ENCODE assay signal across 23 cellular contexts in genomic region chr17:19372004-19372365, GRCh38. TPM values are rescaled to one million over a fixed set of nuclear protein-coding genes. Genes with fewer than 3 reads are reported as not detected.
DNase-seq lines count a peak whose midpoint lies in the region; ATAC-seq and TF ChIP-seq lines count a peak whose summit lies in the region.
"Had no signal": no experiment of that assay in that cellular context is flagged by ENCODE, and none has a peak within 500 bp of the region (broad histone marks: within the 10 kb centered on the region; RNA-seq: fewer than 3 reads in every experiment).

No MANE protein-coding gene starts in this region.

- H3K4me3 Mint-ChIP-seq in IgD-negative memory B cell = peak overlapping the region in 3 of 4 donors; percentile 25 to 77 (median 71)
- no peak overlapping the region for H3K4me3 Mint-ChIP-seq in endodermal cell
- H3K4me3 Mint-ChIP-seq in stimulated activated memory B cell treated with anti-CD40 and anti-IgM and Interleukin-4, amounts not matched to agents 10 μg/mL and 1 μg/mL and 100 μg/mL, for 72 hours = no peak overlapping the region
- H3K4me3 Mint-ChIP-seq: activated T-cell treated with anti-CD3 and anti-CD28 coated beads, Interleukin-2, amount 50 U/mL, for 24 hours had no signal

- H3K27ac Mint-ChIP-seq in IgD-negative memory B cell = no peak overlapping the region
- H3K27ac Mint-ChIP-seq in endodermal cell = peak overlapping the region; percentile 70
- peak overlapping the region; percentile 32 for H3K27ac Mint-ChIP-seq in stimulated activated memory B cell treated with anti-CD40 and anti-IgM and Interleukin-4, amounts not matched to agents 10 μg/mL and 1 μg/mL and 100 μg/mL, for 72 hours
- H3K27ac Mint-ChIP-seq: activated T-cell treated with anti-CD3 and anti-CD28 coated beads, Interleukin-2, amount 50 U/mL, for 24 hours had no signal

- no peaks in the 10 kb centered on the region for H3K9me3 Mint-ChIP-seq in IgD-negative memory B cell
- no peaks in the 10 kb centered on the region for H3K9me3 Mint-ChIP-seq in endodermal cell
- no peaks in the 10 kb centered on the region for H3K9me3 Mint-ChIP-seq in stimulated activated memory B cell treated with anti-CD40 and anti-IgM and Interleukin-4, amounts not matched to agents 10 μg/mL and 1 μg/mL and 100 μg/mL, for 72 hours
- H3K9me3 Mint-ChIP-seq: activated T-cell treated with anti-CD3 and anti-CD28 coated beads, Interleukin-2, amount 50 U/mL, for 24 hours had no signal

- H3K27me3 ChIP-seq in endodermal cell (ENCODE audit: control insufficient read depth, insufficient read depth, low read length, poor library complexity, severe bottlenecking) = no peaks in the 10 kb centered on the region
- H3K27me3 ChIP-seq: upper lobe of right lung had no signal

- no peaks in the 10 kb centered on the region for H3K9me3 ChIP-seq in endodermal cell (ENCODE audit: control insufficient read depth, low read length)
- H3K9me3 ChIP-seq: HAP-1, upper lobe of right lung had no signal

- H3K9ac ChIP-seq in endodermal cell (ENCODE audit: extremely low read depth, low read length, poor library complexity, severe bottlenecking) = no peak overlapping the region

- DNase-seq in activated CD8-positive, alpha-beta memory T cell treated with anti-CD3 and anti-CD28 coated beads, Interleukin-2, amount 50 U/mL, for 48 hours = peak; percentile 46
- DNase-seq in activated CD8-positive, alpha-beta memory T cell treated with anti-CD3 and anti-CD28 coated beads, Interleukin-2, amount 50 U/mL, for 4 hours = no peak
- DNase-seq in endodermal cell = peak; percentile 43
- no peak for DNase-seq in inferior parietal cortex (ENCODE audit: extremely low spot score)
- DNase-seq: ACHN; activated CD4-positive, alpha-beta T cell treated with anti-CD3 and anti-CD28 coated beads for 48 hours; activated naive CD4-positive, alpha-beta T cell treated with Interleukin-2 at 50 U/mL for 16 hours; activated T-cell treated with anti-CD3 and anti-CD28 coated beads, Interleukin-2, amount 50 U/mL, for 24 hours; anterior cingulate cortex; EL; NCI-H1694 treated with DMSO at 0.1 percent for 48 hours; NCI-H226; substantia nigra; upper lobe of right lung had no signal

- H3K36me3 ChIP-seq in endodermal cell (ENCODE audit: control insufficient read depth, insufficient read depth, low read length) = peaks cover 9% of the 10 kb centered on the region
- H3K36me3 ChIP-seq: HAP-1, upper lobe of right lung had no signal

- no peaks in the 10 kb centered on the region for H3K36me3 Mint-ChIP-seq in IgD-negative memory B cell
- peaks cover 12% of the 10 kb centered on the region for H3K36me3 Mint-ChIP-seq in endodermal cell (ENCODE audit: low read depth)
- H3K36me3 Mint-ChIP-seq in stimulated activated memory B cell treated with anti-CD40 and anti-IgM and Interleukin-4, amounts not matched to agents 10 μg/mL and 1 μg/mL and 100 μg/mL, for 72 hours = no peaks in the 10 kb centered on the region

- no peak overlapping the region for H3K27ac ChIP-seq in endodermal cell (ENCODE audit: low read depth, low read length)
- H3K27ac ChIP-seq: C4-2B, upper lobe of right lung, VCaP had no signal

- TF ChIP-seq CTCF in endodermal cell (conservative IDR thresholded peaks at IDR 0.05) = no peak

- ATAC-seq in stimulated activated memory B cell treated with anti-CD40 and anti-IgM and Interleukin-4, amounts not matched to agents 10 μg/mL and 1 μg/mL and 100 μg/mL, for 72 hours = no peak
- ATAC-seq in GM21526 (IDR thresholded peaks at IDR 0.05; ENCODE audit: low FRiP score, unreplicated experiment) = no peak

- no peaks in the 10 kb centered on the region for H3K27me3 Mint-ChIP-seq in IgD-negative memory B cell
- H3K27me3 Mint-ChIP-seq in endodermal cell (ENCODE audit: insufficient read depth) = no peaks in the 10 kb centered on the region
- H3K27me3 Mint-ChIP-seq in stimulated activated memory B cell treated with anti-CD40 and anti-IgM and Interleukin-4, amounts not matched to agents 10 μg/mL and 1 μg/mL and 100 μg/mL, for 72 hours = no peaks in the 10 kb centered on the region
- H3K27me3 Mint-ChIP-seq: activated T-cell treated with anti-CD3 and anti-CD28 coated beads, Interleukin-2, amount 50 U/mL, for 24 hours had no signal

- WGBS in endodermal cell (ENCODE audit: insufficient coverage in 1 of 2, insufficient read length in 1 of 2), 2 experiments = 94 to 95% methylated on average over 9 of the region's 9 CpGs

- H3K4me1 ChIP-seq in endodermal cell (ENCODE audit: control insufficient read depth, insufficient read depth, low read length) = no peaks in the 10 kb centered on the region

- H3K4me1 Mint-ChIP-seq in IgD-negative memory B cell (peaks cover 26 to 46% (median 37%) of the 10 kb centered on the region in 3 donors), endodermal cell (peaks cover 3% of the 10 kb centered on the region)
- peaks cover 71% of the 10 kb centered on the region for H3K4me1 Mint-ChIP-seq in stimulated activated memory B cell treated with anti-CD40 and anti-IgM and Interleukin-4, amounts not matched to agents 10 μg/mL and 1 μg/mL and 100 μg/mL, for 72 hours

- no peak overlapping the region for H3K4me3 ChIP-seq in endodermal cell (ENCODE audit: low read length)
- H3K4me3 ChIP-seq: HAP-1, lung, upper lobe of right lung had no signal

RNA-seq across cellular contexts. Expression of gene MAPK7, which starts 6.3 kb away (rescaled TPM):
- 10.8 TPM for polyA plus RNA-seq in IgD-negative memory B cell
- 10 to 100 TPM; 33.3 to 53.4 TPM for total RNA-seq in endodermal cell
- polyA plus RNA-seq in endodermal cell (2013, experiment 1 of 2) = 29.3 TPM
- polyA plus RNA-seq in endodermal cell (2013, experiment 2 of 2) = 25.5 TPM

RNA-seq across cellular contexts. Expression of gene B9D1, which starts 9.5 kb away (rescaled TPM):
- 5.0 TPM for polyA plus RNA-seq in IgD-negative memory B cell
- total RNA-seq in endodermal cell = 10 to 100 TPM; 37.7 to 42.8 TPM
- polyA plus RNA-seq in endodermal cell (2013, experiment 1 of 2) = 28.5 TPM
- 25.0 TPM for polyA plus RNA-seq in endodermal cell (2013, experiment 2 of 2)

RNA-seq across cellular contexts. Expression of gene MFAP4, which starts 15.0 kb away (rescaled TPM):
- not detected for polyA plus RNA-seq in IgD-negative memory B cell
- total RNA-seq in endodermal cell = 10 to 100 TPM; 11.1 to 36.8 TPM
- polyA plus RNA-seq in endodermal cell (2013, experiment 1 of 2) = 20.4 TPM
- polyA plus RNA-seq in endodermal cell (2013, experiment 2 of 2) = 18.1 TPM
- total RNA-seq: endothelial cell of umbilical vein, SK-MEL-5 had no signal
- polyA plus RNA-seq: endothelial cell of umbilical vein had no signal

RNA-seq across cellular contexts. Expression of gene RNF112, which starts 39.0 kb away (rescaled TPM):
- not detected for polyA plus RNA-seq in IgD-negative memory B cell
- total RNA-seq in endodermal cell = 1 to 10 TPM; 1.1 to 1.9 TPM
- 1.4 TPM for polyA plus RNA-seq in endodermal cell (2013, experiment 1 of 2)
- 1.1 TPM for polyA plus RNA-seq in endodermal cell (2013, experiment 2 of 2)
- total RNA-seq: SK-MEL-5 had no signal

Comparison
In these comparisons a context has a peak if more than half of its experiments do, and no peak if none do; other contexts are left out.
1. DNase-seq: peak in activated CD8-positive, alpha-beta memory T cell treated with anti-CD3 and anti-CD28 coated beads, Interleukin-2, amount 50 U/mL, for 48 hours (single experiment) and endodermal cell (single experiment); none in activated CD8-positive, alpha-beta memory T cell treated with anti-CD3 and anti-CD28 coated beads, Interleukin-2, amount 50 U/mL, for 4 hours (single experiment) and inferior parietal cortex (single experiment).
2. H3K27ac Mint-ChIP-seq: peak in endodermal cell (single experiment) and stimulated activated memory B cell treated with anti-CD40 and anti-IgM and Interleukin-4, amounts not matched to agents 10 μg/mL and 1 μg/mL and 100 μg/mL, for 72 hours (single experiment); none in IgD-negative memory B cell (0 of 3).
3. H3K4me3 Mint-ChIP-seq: peak in IgD-negative memory B cell (3 of 4); none in endodermal cell (single experiment) and stimulated activated memory B cell treated with anti-CD40 and anti-IgM and Interleukin-4, amounts not matched to agents 10 μg/mL and 1 μg/mL and 100 μg/mL, for 72 hours (single experiment).